10 cellular contexts compared by ENCODE assay signal in the genomic region with DNA sequence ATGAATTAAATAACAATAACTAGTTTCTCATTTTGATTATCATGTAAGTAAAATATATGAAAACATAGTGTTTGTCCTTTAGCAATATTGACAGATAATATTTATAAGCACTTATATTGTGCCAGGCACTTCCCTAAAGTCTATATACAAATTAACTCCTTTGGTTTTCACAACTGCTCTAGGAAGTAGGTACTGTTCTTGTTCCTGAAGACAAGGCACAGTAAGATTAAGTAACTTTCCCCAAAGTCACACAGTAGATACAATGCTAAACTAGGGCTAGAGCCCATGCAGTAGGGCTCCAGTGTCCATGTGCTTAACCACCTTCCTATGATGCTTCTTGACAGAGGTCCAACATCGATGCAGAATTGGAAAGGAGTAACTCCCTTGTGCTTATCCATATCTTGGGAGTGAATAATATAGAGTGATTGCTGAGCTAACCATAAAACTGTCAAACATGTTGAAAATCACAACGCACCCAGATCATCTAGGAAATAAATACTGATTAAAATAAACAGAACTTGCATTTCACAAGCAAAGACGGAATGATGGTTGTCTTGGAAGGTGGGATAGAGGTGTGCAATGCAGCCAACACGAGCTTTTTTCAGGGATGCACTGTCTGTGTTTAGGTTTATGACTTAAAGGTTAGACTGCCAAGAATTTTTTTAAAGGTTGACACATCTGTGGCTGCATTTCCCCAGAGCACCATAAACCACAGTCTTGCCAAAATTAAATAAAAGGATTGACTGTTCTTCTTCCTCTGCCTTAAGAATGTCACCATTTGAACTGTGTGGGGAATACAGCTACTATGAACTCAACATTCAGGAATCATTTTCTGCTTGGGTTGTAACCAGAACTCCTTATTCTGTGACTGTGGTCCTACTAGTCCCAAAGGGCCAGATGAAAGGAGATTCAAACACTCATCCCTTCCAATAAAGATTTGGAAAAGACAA.
DNase-seq lines count a peak whose midpoint lies in the region; ATAC-seq and TF ChIP-seq lines count a peak whose summit lies in the region.
"Had no signal": no experiment of that assay in that cellular context is flagged by ENCODE, and none has a peak within 500 bp of the region (broad histone marks: within the 10 kb centered on the region; RNA-seq: fewer than 3 reads in every experiment).

No MANE protein-coding gene starts in this region.

- no peak overlapping the region for H4K8ac ChIP-seq in IMR-90 (ENCODE audit: low read depth in 2 of 2, low read length in 2 of 2)

- H3K79me1 ChIP-seq in IMR-90 (ENCODE audit: low read depth in 1 of 2, low read length in 2 of 2) = no peaks in the 10 kb centered on the region; a peak in 1 of 4 replicates

- TF ChIP-seq CTCF in IMR-90 (conservative IDR thresholded peaks at IDR 0.05; ENCODE audit: low read depth, low read length) = no peak
- TF ChIP-seq CTCF in choroid plexus epithelial cell (conservative IDR thresholded peaks at IDR 0.05; ENCODE audit: low read depth, low read length) = no peak

- no TSS peak for BruUV-seq in IMR-90 (replicated peaks; lab: Mats Ljungman, UMichigan)

- H3K56ac ChIP-seq in IMR-90 (ENCODE audit: extremely low read depth, insufficient read depth, low read length) = no peak overlapping the region

- no peak for TF ChIP-seq RAD21 in IMR-90 (IDR thresholded peaks at IDR 0.05; ENCODE audit: low read length)

- intact Hi-C loops in IMR-90 (cut with micrococcal nuclease) = no loop called here

- TF ChIP-seq POLR2A in IMR-90 (IDR thresholded peaks at IDR 0.05; ENCODE audit: low read depth, low read length) = no peak

- H2AK9ac ChIP-seq in IMR-90 (replicated peaks; ENCODE audit: low read depth, low read length, poor library complexity) = no peak overlapping the region

- H3K4me2 ChIP-seq in IMR-90 (ENCODE audit: low read depth, low read length) = no peak overlapping the region; the same call in 1 of the 2 replicates

- no peak overlapping the region for H4K5ac ChIP-seq in IMR-90 (ENCODE audit: low read depth, low read length)

- peak overlapping the region; percentile 1; the same call in 1 of the 2 replicates for H3K23ac ChIP-seq in IMR-90 (ENCODE audit: low read depth, low read length)

- H2AFZ ChIP-seq in IMR-90 (replicated peaks; ENCODE audit: low read length, poor library complexity) = no peak overlapping the region

- dilution Hi-C loops in IMR-90 (cut with HindIII; ENCODE audit: low sequenced_read_pairs, unreplicated experiment) = no loop called here

- H3K4me3 ChIP-seq in IMR-90 (ENCODE audit: insufficient read depth, low read depth, low read length) (no peak overlapping the region), choroid plexus epithelial cell (ENCODE audit: low read depth, low read length) (no peak overlapping the region)

- peak; percentile 82 for ATAC-seq in IMR-90 (ENCODE audit: low read depth)

- no peaks in the 10 kb centered on the region for H3K36me3 ChIP-seq in IMR-90 (ENCODE audit: control insufficient read depth, insufficient read depth, low read length)

- no peaks in the 10 kb centered on the region for H3K27me3 ChIP-seq in IMR-90 (ENCODE audit: control insufficient read depth, insufficient read depth, low read length)

- CTCF ChIA-PET in IMR-90 (lab: Yijun Ruan, JAX) = interaction anchor here (0.9 kb wide), 1 partner anchor 21 kb away, joined by 3 read pairs; no protein-coding TSS in a partner anchor

- no peak overlapping the region for H3K14ac ChIP-seq in IMR-90 (replicated peaks; ENCODE audit: low read depth, low read length)

- no peak overlapping the region for H2BK5ac ChIP-seq in IMR-90 (ENCODE audit: low read depth, low read length, poor library complexity, severe bottlenecking)

- POLR2A ChIA-PET in IMR-90 (lab: Charles Lee; ENCODE audit: unreplicated experiment) = no interaction called here

- no peak overlapping the region for H3K18ac ChIP-seq in IMR-90 (ENCODE audit: low read depth, low read length)

- H4K20me1 ChIP-seq in IMR-90 (ENCODE audit: insufficient read depth, low read length) = no peaks in the 10 kb centered on the region; the same call in 1 of the 2 replicates

- no CpG with 5 or more reads among the region's 4 CpGs for WGBS in IMR-90 (ENCODE audit: extremely low coverage in 2 of 2, insufficient read length in 1 of 2), 2 experiments

- DNase-seq in NOMO-1 treated with DMSO at 0.1 percent for 48 hours (lab: John Stamatoyannopoulos, UW; ENCODE audit: unreplicated experiment) (peak; percentile 54), NOMO-1 treated with dmso at 0.1 percent for 144 hours (lab: John Stamatoyannopoulos, UW; ENCODE audit: unreplicated experiment) (no peak), IMR-90 (peak; percentile 88), choroid plexus epithelial cell (ENCODE audit: low read depth) (peak; percentile 28), renal cortical epithelial cell (ENCODE audit: low read depth) (peak; percentile 11), KG1 (lab: John Stamatoyannopoulos, UW) (no peak), DMS53 treated with DMSO at 0.1 percent for 48 hours (lab: John Stamatoyannopoulos, UW; ENCODE audit: unreplicated experiment) (no peak), 8988T (no peak)
- DNase-seq: effector CD8-positive, alpha-beta T cell; NCI-H446 had no signal

- no peak overlapping the region for H3K9ac ChIP-seq in IMR-90 (ENCODE audit: low read depth, low read length)

- H3K9me3 ChIP-seq in IMR-90 (ENCODE audit: control insufficient read depth, insufficient read depth, low read length) = no peaks in the 10 kb centered on the region

- peaks cover 3% of the 10 kb centered on the region for H3K4me1 ChIP-seq in IMR-90 (ENCODE audit: control insufficient read depth, insufficient read depth, low read length)

- no peak overlapping the region; the same call in 1 of the 2 replicates for H3K4ac ChIP-seq in IMR-90 (ENCODE audit: low read depth, low read length)

- peaks cover 3% of the 10 kb centered on the region; the same call in 1 of the 2 replicates for H3K9me1 ChIP-seq in IMR-90 (ENCODE audit: insufficient read depth, low read length)

- in situ Hi-C loops in IMR-90 (cut with MboI; ENCODE audit: low sequenced_read_pairs) = no loop called here

- H2AK5ac ChIP-seq in IMR-90 (ENCODE audit: low read depth, low read length) = no peak overlapping the region

- no peak overlapping the region for H2BK120ac ChIP-seq in IMR-90 (ENCODE audit: low read depth, low read length)

- H2BK15ac ChIP-seq in IMR-90 (ENCODE audit: low read depth, low read length) = no peak overlapping the region; the same call in 2 of the 3 replicates

- H3K27ac ChIP-seq in IMR-90 (ENCODE audit: insufficient read depth, low read length) = no peak overlapping the region

- H4K91ac ChIP-seq in IMR-90 (ENCODE audit: insufficient read depth, low read depth, low read length) = no peak overlapping the region

- no peak overlapping the region for H2BK20ac ChIP-seq in IMR-90 (ENCODE audit: low read depth, low read length)

TF ChIP-seq in IMR-90, 13 proteins besides CTCF, POLR2A, EP300 and RAD21:
- TF ChIP-seq, protein P1, sequence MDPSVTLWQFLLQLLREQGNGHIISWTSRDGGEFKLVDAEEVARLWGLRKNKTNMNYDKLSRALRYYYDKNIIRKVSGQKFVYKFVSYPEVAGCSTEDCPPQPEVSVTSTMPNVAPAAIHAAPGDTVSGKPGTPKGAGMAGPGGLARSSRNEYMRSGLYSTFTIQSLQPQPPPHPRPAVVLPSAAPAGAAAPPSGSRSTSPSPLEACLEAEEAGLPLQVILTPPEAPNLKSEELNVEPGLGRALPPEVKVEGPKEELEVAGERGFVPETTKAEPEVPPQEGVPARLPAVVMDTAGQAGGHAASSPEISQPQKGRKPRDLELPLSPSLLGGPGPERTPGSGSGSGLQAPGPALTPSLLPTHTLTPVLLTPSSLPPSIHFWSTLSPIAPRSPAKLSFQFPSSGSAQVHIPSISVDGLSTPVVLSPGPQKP (IDR thresholded peaks at IDR 0.05; ENCODE audit: borderline replicate concordance, low read depth, low read length) = no peak
- peak; percentile 36; the same call in 1 of the 2 replicates for TF ChIP-seq CEBPB (IDR thresholded peaks at IDR 0.05; ENCODE audit: low read depth, low read length)

Comparison
In these comparisons a context has a peak if more than half of its experiments do, and no peak if none do; other contexts are left out.
1. DNase-seq: peak in NOMO-1 treated with DMSO at 0.1 percent for 48 hours (single experiment), IMR-90 (single experiment), choroid plexus epithelial cell (single experiment) and renal cortical epithelial cell (single experiment); none in NOMO-1 treated with dmso at 0.1 percent for 144 hours (single experiment), KG1 (single experiment), DMS53 treated with DMSO at 0.1 percent for 48 hours (single experiment) and 8988T (single experiment).